ENCODE assay signal across 20 cellular contexts in the genomic region with DNA sequence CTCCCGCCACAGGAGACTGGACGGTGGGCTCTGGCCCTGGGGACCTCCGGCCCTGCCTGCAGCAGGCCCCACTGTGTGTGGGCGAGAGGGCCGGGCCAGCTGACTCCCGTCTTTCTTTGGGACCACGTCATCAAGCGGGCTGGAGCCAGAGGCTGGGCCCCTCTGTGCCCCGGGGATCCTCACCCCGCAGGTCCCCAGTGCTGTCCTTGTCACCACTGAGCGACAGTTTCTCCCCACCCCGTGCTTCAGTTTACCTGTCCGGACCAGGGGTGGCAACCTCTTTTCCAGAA.
"Had no signal": no experiment of that assay in that cellular context is flagged by ENCODE, and none has a peak within 500 bp of the region (broad histone marks: within the 10 kb centered on the region; RNA-seq: fewer than 3 reads in every experiment).

No MANE protein-coding gene starts in this region.

- DNase-seq: activated CD4-positive, alpha-beta T cell treated with anti-CD3 and anti-CD28 coated beads, Interleukin-2, amount 10 ng/mL, durations not matched to agents 24 days and 14 days; activated CD8-positive, alpha-beta T cell treated with anti-CD3 and anti-CD28 coated beads for 36 hours; activated naive CD4-positive, alpha-beta T cell treated with anti-CD3 and anti-CD28 coated beads for 36 hours; activated T-cell treated with anti-CD3 and anti-CD28 coated beads, Interleukin-2, amount 50 U/mL, for 4 hours; body of pancreas; erythroblast; heart left ventricle; immature natural killer cell; lower lobe of right lung; stimulated activated CD4-positive, alpha-beta T cell treated with anti-CD3 and anti-CD28 coated beads, Interleukin-15, amount 100 ng/mL, for 24 hours; stimulated activated CD4-positive, alpha-beta T cell treated with anti-CD3 and anti-CD28 coated beads, Interleukin-2, amount 100 ng/mL, for 48 hours; stimulated activated naive CD8-positive, alpha-beta T cell treated with anti-CD3 and anti-CD28 coated beads, Interleukin-15, amount 100 ng/mL, for 72 hours; T-helper 1 cell; T1000; trophoblast cell had no signal

- H3K9me3 ChIP-seq: body of pancreas, gastroesophageal sphincter, heart left ventricle, lower lobe of right lung, right atrium auricular region, suprapubic skin had no signal

- H3K4me1 ChIP-seq: body of pancreas, gastroesophageal sphincter, lower lobe of right lung, right atrium auricular region, suprapubic skin had no signal

- H3K27me3 ChIP-seq: body of pancreas, heart left ventricle, right atrium auricular region had no signal

- H3K4me3 ChIP-seq: body of pancreas, gastroesophageal sphincter, heart left ventricle, lower lobe of right lung, right atrium auricular region, skin epidermis, suprapubic skin had no signal

- ATAC-seq: activated CD8-positive, alpha-beta T cell treated with anti-CD3 and anti-CD28 coated beads for 36 hours; activated T-cell treated with anti-CD3 and anti-CD28 coated beads, Interleukin-2, amount 50 U/mL, for 4 hours; body of pancreas; gastroesophageal sphincter; lower lobe of right lung; natural killer cell treated with Interleukin-12 subunit alpha and Interleukin-12 subunit beta and Interleukin-15 and Interleukin-18, amount 100 ng/mL, for 72 hours; stimulated activated naive CD8-positive, alpha-beta T cell treated with anti-CD3 and anti-CD28 coated beads, Interleukin-15, amount 100 ng/mL, for 72 hours had no signal

- H3K27ac ChIP-seq: body of pancreas, gastroesophageal sphincter, heart left ventricle, lower lobe of right lung, right atrium auricular region, skin epidermis, suprapubic skin had no signal

- H3K36me3 ChIP-seq: gastroesophageal sphincter, heart left ventricle, lower lobe of right lung, right atrium auricular region, suprapubic skin had no signal
